27 cellular contexts compared by ENCODE assay signal in the genomic region with DNA sequence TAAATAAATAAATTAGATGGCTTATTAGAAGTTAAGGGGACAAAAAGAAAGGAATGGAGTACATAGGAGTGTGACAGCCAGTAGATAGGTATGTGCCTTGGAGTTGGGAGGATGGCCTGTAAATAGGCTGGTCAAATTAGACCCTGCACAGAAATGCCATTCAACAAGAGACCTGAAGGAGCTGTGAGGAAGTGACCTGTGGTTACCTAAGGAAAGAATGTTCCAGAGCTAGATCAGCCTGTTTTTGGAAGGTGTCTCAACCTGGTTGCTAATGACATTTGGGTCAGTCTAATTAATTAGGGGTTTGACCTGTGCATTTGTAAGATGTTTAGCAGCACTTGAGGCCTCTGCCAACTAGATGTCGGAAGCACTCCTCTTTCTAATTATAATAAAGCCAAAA.
"Had no signal": no experiment of that assay in that cellular context is flagged by ENCODE, and none has a peak within 500 bp of the region (broad histone marks: within the 10 kb centered on the region; RNA-seq: fewer than 3 reads in every experiment).

No MANE protein-coding gene starts in this region.

- H3K36me3 ChIP-seq: ascending aorta, cardiac muscle cell, MG63 had no signal

- H3K4me3 ChIP-seq: ascending aorta, cardiac muscle cell, MG63 had no signal

- H3K9me3 ChIP-seq: ascending aorta, MG63 had no signal

- H3K27ac ChIP-seq: ascending aorta, cardiac muscle cell had no signal

- H3K27me3 ChIP-seq: ascending aorta, cardiac muscle cell, MG63 had no signal

- DNase-seq: activated CD4-positive, alpha-beta T cell treated with anti-CD3 and anti-CD28 coated beads, Interleukin-2, amount 10 ng/mL, durations not matched to agents 24 days and 14 days; activated CD4-positive, alpha-beta T cell treated with anti-CD3 and anti-CD28 coated beads, Interleukin-2, amount 50 U/mL, for 4 hours; activated CD8-positive, alpha-beta T cell treated with anti-CD3 and anti-CD28 coated beads for 36 hours; activated gamma-delta T cell; activated naive CD4-positive, alpha-beta T cell treated with Interleukin-2 at 50 U/mL for 16 hours; activated naive CD8-positive, alpha-beta T cell treated with anti-CD3 and anti-CD28 coated beads, Interleukin-2, amount 10 ng/mL, durations not matched to agents 7 days and 5 days; activated T-cell treated with anti-CD3 and anti-CD28 coated beads, Interleukin-2, amount 50 U/mL, for 24 hours; amygdala; Kasumi-1; KG1; MG63; MV-4-11; NCI-H1092; NCI-H1436 treated with DMSO at 0.1 percent for 48 hours; NCI-H1694 treated with DMSO at 0.1 percent for 48 hours; NCI-H2029; NCI-H345; NCI-H524 treated with DMSO at 0.1 percent for 48 hours; SHP77; SW 1271; T-helper 1 cell; T-helper 2 cell; T-helper 9 cell had no signal

- H3K4me1 ChIP-seq: ascending aorta had no signal

- ATAC-seq: activated CD8-positive, alpha-beta T cell treated with anti-CD3 and anti-CD28 coated beads for 36 hours; Panc1; SK-N-SH treated with all-trans-retinoic acid at 6 μM for 48 hours had no signal
